ENCODE assay signal across 16 cellular contexts in the genomic region with DNA sequence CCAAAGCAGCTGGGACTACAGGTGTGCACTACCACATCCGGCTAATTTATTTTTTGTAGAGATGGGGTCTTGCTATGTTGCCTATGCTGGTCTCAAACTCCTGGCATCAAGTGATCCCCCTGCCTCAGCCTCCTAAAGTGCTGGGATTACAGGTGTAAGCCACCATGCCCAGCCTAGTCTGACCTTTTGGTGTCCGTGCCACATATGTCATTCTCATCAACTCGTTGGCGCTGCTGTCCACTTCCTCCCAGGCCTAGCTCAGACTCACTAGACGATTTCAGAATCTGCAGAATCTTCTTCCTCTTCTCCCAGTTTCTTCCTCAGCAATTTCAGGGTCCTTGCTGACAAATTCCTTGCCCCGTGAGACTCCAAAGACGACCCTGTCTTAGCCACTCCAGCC. TPM values are rescaled to one million over a fixed set of nuclear protein-coding genes. Genes with fewer than 3 reads are reported as not detected.
DNase-seq lines count a peak whose midpoint lies in the region; ATAC-seq and TF ChIP-seq lines count a peak whose summit lies in the region.
"Had no signal": no experiment of that assay in that cellular context is flagged by ENCODE, and none has a peak within 500 bp of the region (broad histone marks: within the 10 kb centered on the region; RNA-seq: fewer than 3 reads in every experiment).

No MANE protein-coding gene starts in this region.

- H3K4me3 Mint-ChIP-seq in dendritic cell treated with granulocyte-macrophage colony-stimulating factor and Interleukin-4, amounts not matched to agents 40 ng/mL and 50 ng/mL, for 4 days, result no peak overlapping the region
- H3K4me3 Mint-ChIP-seq in natural killer cell, result no peak overlapping the region

- H3K4me3 ChIP-seq in gastrocnemius medialis, result no peak overlapping the region
- H3K4me3 ChIP-seq: BLaER1 treated with 17β-estradiol and CSF1 and Interleukin-3, amounts not matched to agents 10 nM and 100 nM; Peyer's patch had no signal

- no peaks in the 10 kb centered on the region for H3K9me3 Mint-ChIP-seq in dendritic cell treated with granulocyte-macrophage colony-stimulating factor and Interleukin-4, amounts not matched to agents 40 ng/mL and 50 ng/mL, for 4 days
- no peaks in the 10 kb centered on the region for H3K9me3 Mint-ChIP-seq in natural killer cell

- DNase-seq in NOMO-1 treated with dmso at 0.1 percent for 144 hours (lab: John Stamatoyannopoulos, UW; ENCODE audit: unreplicated experiment) (peak; percentile 2), NOMO-1 (lab: John Stamatoyannopoulos, UW; ENCODE audit: unreplicated experiment in 2 of 2) (no peak), MV-4-11 (lab: John Stamatoyannopoulos, UW) (peak; percentile 20), gastrocnemius medialis (no peak), DMS79 treated with DMSO at 0.1 percent for 48 hours (lab: John Stamatoyannopoulos, UW) (no peak), natural killer cell (no peak), iPS-NIHi7 (ENCODE audit: extremely low spot score) (no peak)
- DNase-seq: DMS153, KG1, NCI-H1092 treated with DMSO at 0.1 percent for 48 hours, NCI-H187, NCI-H446 had no signal

- TF ChIP-seq CTCF in gastrocnemius medialis (IDR thresholded peaks at IDR 0.05 in 4 of 5, conservative IDR thresholded peaks at IDR 0.05 in 1 of 5), result no peak
- no peak for TF ChIP-seq CTCF in natural killer cell (IDR thresholded peaks at IDR 0.05)

- no peak for ATAC-seq in gastrocnemius medialis
- ATAC-seq in natural killer cell, result no peak

- peaks cover 1% of the 10 kb centered on the region for H3K36me3 Mint-ChIP-seq in dendritic cell treated with granulocyte-macrophage colony-stimulating factor and Interleukin-4, amounts not matched to agents 40 ng/mL and 50 ng/mL, for 4 days (ENCODE audit: low read depth)
- H3K36me3 Mint-ChIP-seq in natural killer cell, result no peaks in the 10 kb centered on the region

- intact Hi-C loops in dendritic cell treated with granulocyte-macrophage colony-stimulating factor and Interleukin-4, amounts not matched to agents 40 ng/mL and 50 ng/mL, for 4 days (cut with micrococcal nuclease), result no loop called here
- intact Hi-C loops in gastrocnemius medialis (cut with DNase I; ENCODE audit: low total_unique reads), result no loop called here
- intact Hi-C loops in natural killer cell (cut with micrococcal nuclease), result no loop called here

- no peak for TF ChIP-seq POLR2A in gastrocnemius medialis (IDR thresholded peaks at IDR 0.05)

- no peaks in the 10 kb centered on the region for H3K27me3 ChIP-seq in gastrocnemius medialis
- H3K27me3 ChIP-seq: BLaER1 treated with 17β-estradiol and CSF1 and Interleukin-3, amounts not matched to agents 10 nM and 100 nM; Peyer's patch had no signal

- peaks cover 30 to 40% of the 10 kb centered on the region in 2 donors for H3K4me1 ChIP-seq in gastrocnemius medialis

- no peaks in the 10 kb centered on the region for H3K36me3 ChIP-seq in gastrocnemius medialis
- H3K36me3 ChIP-seq: Peyer's patch had no signal

- peaks cover 7% of the 10 kb centered on the region for H3K27me3 Mint-ChIP-seq in dendritic cell treated with granulocyte-macrophage colony-stimulating factor and Interleukin-4, amounts not matched to agents 40 ng/mL and 50 ng/mL, for 4 days
- H3K27me3 Mint-ChIP-seq in natural killer cell (ENCODE audit: low read depth in 2 of 2), result peaks cover 15 to 20% of the 10 kb centered on the region in 2 donors

- in situ Hi-C loops in gastrocnemius medialis (cut with MboI; ENCODE audit: low sequenced_read_pairs in 4 of 4), result no loop called here

- H3K9me3 ChIP-seq in gastrocnemius medialis, result no peaks in the 10 kb centered on the region
- H3K9me3 ChIP-seq: Peyer's patch had no signal

- H3K4me1 Mint-ChIP-seq in dendritic cell treated with granulocyte-macrophage colony-stimulating factor and Interleukin-4, amounts not matched to agents 40 ng/mL and 50 ng/mL, for 4 days (ENCODE audit: low read depth), result peaks cover 38% of the 10 kb centered on the region
- H3K4me1 Mint-ChIP-seq in natural killer cell, result peaks cover 15 to 36% of the 10 kb centered on the region in 2 donors

- H3K27ac Mint-ChIP-seq in dendritic cell treated with granulocyte-macrophage colony-stimulating factor and Interleukin-4, amounts not matched to agents 40 ng/mL and 50 ng/mL, for 4 days, result peak overlapping the region; percentile 48
- peak overlapping the region in 1 of 2 donors; percentile 6 for H3K27ac Mint-ChIP-seq in natural killer cell

- peak overlapping the region; percentile 56 to 79 (median 67) for H3K27ac ChIP-seq in gastrocnemius medialis
- H3K27ac ChIP-seq: 22Rv1; BLaER1 treated with 17β-estradiol and CSF1 and Interleukin-3, amounts not matched to agents 10 nM and 100 nM; Peyer's patch had no signal

RNA-seq across cellular contexts. Expression of a gene that starts 39.8 kb away (rescaled TPM):
- total RNA-seq in gastrocnemius medialis (10 to 100 TPM in 1 of 4 donors, 1 to 10 TPM in 3; 5.9 to 14.1 (median 8.0) TPM), natural killer cell (10 to 100 TPM; 36.3 to 60.7 (median 45.2) TPM)

Comparison
In these comparisons a context has a peak if more than half of its experiments do, and no peak if none do; other contexts are left out.
1. DNase-seq: peak in NOMO-1 treated with dmso at 0.1 percent for 144 hours (single experiment) and MV-4-11 (single experiment); none in NOMO-1 (0 of 2), gastrocnemius medialis (0 of 2), DMS79 treated with DMSO at 0.1 percent for 48 hours (single experiment), natural killer cell (single experiment) and iPS-NIHi7 (single experiment).